In genomic region chr1:34984435-34985062, GRCh38 we compare ENCODE assay signal across 8 cellular contexts. TPM values are rescaled to one million over a fixed set of nuclear protein-coding genes. Genes with fewer than 3 reads are reported as not detected.
A peak's percentile ranks its signal among the peaks of the same experiment; 100 is the strongest.
DNase-seq lines count a peak whose midpoint lies in the region; ATAC-seq, FAIRE-seq and TF ChIP-seq lines count a peak whose summit lies in the region.

No MANE protein-coding gene starts in this region.

- no peak for ATAC-seq in activated B cell treated with CpG ODN at 0.5 μM for 24 hours (ENCODE audit: low read depth)
- no peak for ATAC-seq in GM21737 (IDR thresholded peaks at IDR 0.05; ENCODE audit: unreplicated experiment)

- peak overlapping the region; percentile 89 for H3K27ac Mint-ChIP-seq in activated B cell treated with CpG ODN at 0.5 μM for 24 hours

- H3K27me3 Mint-ChIP-seq in activated B cell treated with CpG ODN at 0.5 μM for 24 hours: no peaks in the 10 kb centered on the region

- peaks cover 33% of the 10 kb centered on the region for H3K36me3 Mint-ChIP-seq in activated B cell treated with CpG ODN at 0.5 μM for 24 hours (ENCODE audit: low read depth)

- H3K36me3 ChIP-seq in HUES48 (ENCODE audit: control insufficient read depth, insufficient read depth, low read length) (peaks cover 9% of the 10 kb centered on the region; the same call in 1 of the 2 replicates), neuron (ENCODE audit: insufficient read depth, low read length) (peaks cover 13% of the 10 kb centered on the region)

- intact Hi-C loops in activated B cell treated with CpG ODN at 0.5 μM for 24 hours (cut with micrococcal nuclease): loop anchor here (1.0 to 5.0 kb wide), 4 partner anchors 46 to 125 kb away; partner anchors contain the start of genes DLGAP3, SMIM12, ZMYM1 and ZMYM6

- no peak for TF ChIP-seq CTCF in activated B cell treated with CpG ODN at 0.5 μM for 24 hours (IDR thresholded peaks at IDR 0.05)

- CTCF ChIA-PET in activated B cell treated with CpG ODN at 0.5 μM for 24 hours (lab: Charles Lee): interaction anchor here (1.6 kb wide), 1 partner anchor 119 kb away, joined by 8 read pairs; no protein-coding TSS in a partner anchor

- DNase-seq in AG20443 (ENCODE audit: low spot score) (peak; percentile 81), GM12891 (ENCODE audit: insufficient read length, low spot score) (no peak), activated B cell treated with CpG ODN at 0.5 μM for 24 hours (no peak), foreskin melanocyte (peak; percentile 31), SKM-1 treated with dmso at 0.1 percent for 144 hours (lab: John Stamatoyannopoulos, UW; ENCODE audit: unreplicated experiment) (no peak)

- H3K27me3 ChIP-seq in HUES48 (ENCODE audit: control insufficient read depth, insufficient read depth, low read length): no peaks in the 10 kb centered on the region
- H3K27me3 ChIP-seq in neuron (ENCODE audit: insufficient read depth, low read length): no peaks in the 10 kb centered on the region

- H3K9me3 Mint-ChIP-seq in activated B cell treated with CpG ODN at 0.5 μM for 24 hours: no peaks in the 10 kb centered on the region

- FAIRE-seq in GM12891 (lab: Jason Lieb, UNC): peak; percentile 55

- peaks cover 45% of the 10 kb centered on the region for H3K4me1 Mint-ChIP-seq in activated B cell treated with CpG ODN at 0.5 μM for 24 hours

- H2AFZ ChIP-seq in neuron (ENCODE audit: low read depth, low read length): no peak overlapping the region

- TF ChIP-seq POLR2A in GM12891 (IDR thresholded peaks at IDR 0.05; ENCODE audit: low read depth, low read length): no peak

- H3K4me1 ChIP-seq in HUES48 (ENCODE audit: control insufficient read depth, insufficient read depth, low read length): peaks cover 5% of the 10 kb centered on the region; the same call in 1 of the 2 replicates
- H3K4me1 ChIP-seq in neuron (ENCODE audit: insufficient read depth, low read length): peaks cover 8% of the 10 kb centered on the region

- peak overlapping the region; percentile 86 for H3K4me3 ChIP-seq in HUES48 (ENCODE audit: low read depth, low read length)
- H3K4me3 ChIP-seq in neuron (ENCODE audit: low read length): peak overlapping the region; percentile 53

- peak overlapping the region; percentile 54 for H3K27ac ChIP-seq in HUES48 (ENCODE audit: low read depth, low read length)

- peak overlapping the region; percentile 82 for H3K9ac ChIP-seq in HUES48 (ENCODE audit: low read depth, low read length)

- H3K9me3 ChIP-seq in HUES48 (ENCODE audit: control insufficient read depth, insufficient read depth, low read length) (no peaks in the 10 kb centered on the region), neuron (ENCODE audit: low read length) (no peaks in the 10 kb centered on the region)

- H3K4me3 Mint-ChIP-seq in activated B cell treated with CpG ODN at 0.5 μM for 24 hours: peak overlapping the region; percentile 97

- POLR2A ChIA-PET in activated B cell treated with CpG ODN at 0.5 μM for 24 hours (lab: Charles Lee): interaction anchor here (0.6 to 2.4 kb wide), 15 partner anchors 28 to 1329 kb away, joined by 3 to 19 read pairs (median 5); partner anchors contain the start of genes SFPQ, SMIM12, TRAPPC3 and ZMYM1

TF ChIP-seq in GM12891, 5 proteins besides CTCF, POLR2A, EP300 and RAD21:
- TF ChIP-seq POLR2AphosphoS5 (IDR thresholded peaks at IDR 0.05; ENCODE audit: low read depth, low read length) (no peak), SPI1 (IDR thresholded peaks at IDR 0.05; ENCODE audit: low read depth, low read length) (no peak), PAX5 (IDR thresholded peaks at IDR 0.05; ENCODE audit: insufficient read depth, low read length, severe bottlenecking) (no peak), TAF1 (IDR thresholded peaks at IDR 0.05; ENCODE audit: low read depth, low read length) (no peak)

RNA-seq across cellular contexts. Expression of gene TMEM35B, which starts 0.6 kb away (rescaled TPM):
- 25.4 TPM for polyA plus RNA-seq in GM12891 (2012; ENCODE audit: low read depth, missing spikeins)
- total RNA-seq in activated B cell treated with CpG ODN at 0.5 μM for 24 hours: 16.7 and 20.0 TPM in 2 replicates

RNA-seq across cellular contexts. Expression of gene ZMYM6, which starts 47.2 kb away (rescaled TPM):
- polyA plus RNA-seq in GM12891 (2012; ENCODE audit: low read depth, missing spikeins): 9.0 TPM
- total RNA-seq in activated B cell treated with CpG ODN at 0.5 μM for 24 hours: 34.7 and 41.6 TPM in 2 replicates

RNA-seq across cellular contexts. Expression of gene DLGAP3, which starts 55.1 kb away (rescaled TPM):
- 0.18 TPM for polyA plus RNA-seq in GM12891 (2012; ENCODE audit: low read depth, missing spikeins)
- total RNA-seq in activated B cell treated with CpG ODN at 0.5 μM for 24 hours: 3.9 and 6.0 TPM in 2 replicates

Comparison
In these comparisons a context has a peak if more than half of its experiments do, and no peak if none do; other contexts are left out.
1. DNase-seq: peak in AG20443 (single experiment) and foreskin melanocyte (single experiment); none in GM12891 (single experiment), activated B cell treated with CpG ODN at 0.5 μM for 24 hours (single experiment) and SKM-1 treated with dmso at 0.1 percent for 144 hours (single experiment).